12 cellular contexts compared by ENCODE assay signal in the genomic region with DNA sequence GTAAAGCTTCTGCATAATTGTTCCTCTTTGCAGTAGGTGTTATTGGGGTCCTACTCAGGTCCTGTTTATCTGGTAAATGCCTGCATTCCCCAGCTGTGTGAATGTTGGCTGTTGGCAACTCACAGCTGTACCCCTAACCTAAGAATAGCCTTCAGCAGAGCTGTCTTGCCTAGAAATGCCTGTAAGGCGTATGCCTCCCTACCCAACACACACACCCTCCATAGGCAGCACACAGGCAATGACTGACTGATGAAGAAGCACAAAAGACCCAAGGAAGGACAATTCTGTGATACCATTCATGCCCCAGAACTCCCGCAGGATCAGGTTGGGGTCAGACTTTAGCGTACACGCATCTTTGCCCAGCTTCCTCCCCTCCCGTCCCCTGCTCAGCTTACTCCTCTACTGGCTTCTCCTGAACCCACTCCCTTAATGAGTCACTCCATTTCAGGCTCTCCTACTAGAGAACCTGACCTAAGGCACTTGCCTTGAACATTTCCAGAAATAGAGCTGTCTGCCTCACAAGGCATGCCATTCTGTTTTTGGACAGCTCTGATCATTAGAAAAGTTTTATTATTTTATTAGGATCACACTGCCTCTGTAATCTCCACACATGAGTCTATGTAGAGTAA.
"Had no signal": no experiment of that assay in that cellular context is flagged by ENCODE, and none has a peak within 500 bp of the region (broad histone marks: within the 10 kb centered on the region; RNA-seq: fewer than 3 reads in every experiment).

No MANE protein-coding gene starts in this region.

- H3K27me3 Mint-ChIP-seq: activated naive CD8-positive, alpha-beta T cell treated with anti-CD3 and anti-CD28 coated beads, Interleukin-2, amount 10 ng/mL, durations not matched to agents 7 days and 5 days had no signal

- H3K36me3 Mint-ChIP-seq: activated naive CD8-positive, alpha-beta T cell treated with anti-CD3 and anti-CD28 coated beads, Interleukin-2, amount 10 ng/mL, durations not matched to agents 7 days and 5 days had no signal

- H3K9me3 Mint-ChIP-seq: activated naive CD8-positive, alpha-beta T cell treated with anti-CD3 and anti-CD28 coated beads, Interleukin-2, amount 10 ng/mL, durations not matched to agents 7 days and 5 days had no signal

- DNase-seq: activated gamma-delta T cell treated with Interleukin-2 at 50 U/mL for 16 hours; activated naive CD8-positive, alpha-beta T cell treated with anti-CD3 and anti-CD28 coated beads, Interleukin-2, amount 10 ng/mL, durations not matched to agents 7 days and 5 days; effector CD8-positive, alpha-beta T cell; left ventricle myocardium inferior; thyroid gland; uterus had no signal

- H3K4me1 ChIP-seq: parathyroid adenoma, uterus had no signal

- H2AFZ ChIP-seq: parathyroid adenoma had no signal

- H3K36me3 ChIP-seq: cardiac muscle cell, gastroesophageal sphincter, left ventricle myocardium inferior, thyroid gland, uterus had no signal

- H3K79me2 ChIP-seq: parathyroid adenoma had no signal

- H3K27me3 ChIP-seq: cardiac muscle cell, gastroesophageal sphincter, thyroid gland, uterus had no signal

- H3K4me3 ChIP-seq: cardiac muscle cell, coronary artery, gastroesophageal sphincter, left ventricle myocardium inferior, thyroid gland, uterus had no signal

- ATAC-seq: activated CD4-positive, CD25-positive, alpha-beta regulatory T cell treated with anti-CD3 and anti-CD28 coated beads, Interleukin-2, amount 50 U/mL, for 24 hours; gastroesophageal sphincter had no signal

- H3K27ac ChIP-seq: cardiac muscle cell, coronary artery, epithelial cell of prostate, gastroesophageal sphincter, left ventricle myocardium inferior, parathyroid adenoma, thyroid gland, uterus had no signal

- H3K27ac Mint-ChIP-seq: activated naive CD8-positive, alpha-beta T cell treated with anti-CD3 and anti-CD28 coated beads, Interleukin-2, amount 10 ng/mL, durations not matched to agents 7 days and 5 days had no signal

- H3K4me3 Mint-ChIP-seq: activated naive CD8-positive, alpha-beta T cell treated with anti-CD3 and anti-CD28 coated beads, Interleukin-2, amount 10 ng/mL, durations not matched to agents 7 days and 5 days had no signal

- H3K9me3 ChIP-seq: gastroesophageal sphincter, left ventricle myocardium inferior, thyroid gland, uterus had no signal

- H3K9ac ChIP-seq: parathyroid adenoma had no signal
